In the genomic region with DNA sequence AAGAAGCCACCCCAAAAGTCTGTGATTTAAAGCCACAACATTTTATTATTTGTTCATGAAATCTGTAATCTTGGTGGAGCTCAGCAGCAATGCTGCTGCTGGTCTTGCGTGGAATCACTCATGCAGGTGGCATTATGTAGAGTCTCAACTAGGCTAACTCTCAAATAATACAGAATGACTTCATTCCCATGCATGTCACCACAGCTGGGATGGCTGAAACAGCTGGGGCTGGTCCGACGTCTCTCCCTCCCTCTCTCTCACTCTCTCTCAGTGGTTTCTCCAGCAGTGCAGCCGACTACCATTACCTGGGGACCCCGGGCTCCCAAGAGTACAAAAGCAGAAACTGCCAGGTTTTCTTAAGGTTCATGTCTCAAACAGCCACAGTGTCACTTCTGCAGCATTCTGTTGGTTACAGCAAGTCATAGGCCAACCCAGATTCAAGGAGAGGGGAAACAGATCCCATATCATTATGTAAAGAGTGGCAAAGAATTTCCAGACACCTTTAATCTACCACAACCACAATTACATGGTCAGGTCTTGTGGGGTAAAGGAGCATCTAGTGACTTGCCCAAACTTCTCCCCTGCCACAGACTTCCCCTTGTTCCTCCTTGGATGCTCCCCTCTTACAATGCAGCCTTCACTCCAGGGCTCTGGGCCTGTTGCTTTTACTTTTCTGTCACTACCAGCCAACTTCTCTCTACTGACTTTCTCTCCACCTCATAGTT, we compare ENCODE assay signal across 13 cellular contexts.
A peak's percentile ranks its signal among the peaks of the same experiment; 100 is the strongest.
DNase-seq lines count a peak whose midpoint lies in the region; ATAC-seq, FAIRE-seq and TF ChIP-seq lines count a peak whose summit lies in the region.
"Had no signal": no experiment of that assay in that cellular context is flagged by ENCODE, and none has a peak within 500 bp of the region (broad histone marks: within the 10 kb centered on the region; RNA-seq: fewer than 3 reads in every experiment).

No MANE protein-coding gene starts in this region.

- no peak overlapping the region for H2AFZ ChIP-seq in astrocyte (ENCODE audit: low read depth, low read length)

- H3K4me3 ChIP-seq in HEK293 (ENCODE audit: low read depth, low read length), result no peak overlapping the region
- H3K4me3 ChIP-seq in astrocyte (ENCODE audit: insufficient read depth, low read depth, low read length), result no peak overlapping the region
- no peak overlapping the region for H3K4me3 ChIP-seq in skeletal muscle satellite cell (ENCODE audit: low read length)
- no peak overlapping the region for H3K4me3 ChIP-seq in tibial nerve
- H3K4me3 ChIP-seq: stomach had no signal

- no peak for TF ChIP-seq EP300 in tibial nerve (IDR thresholded peaks at IDR 0.05)

- H3K36me3 ChIP-seq in HEK293 (ENCODE audit: control insufficient read depth in 2 of 2, insufficient read depth in 1 of 2, low read length in 2 of 2) (no peaks in the 10 kb centered on the region), astrocyte (ENCODE audit: insufficient read depth, low read length) (no peaks in the 10 kb centered on the region), skeletal muscle satellite cell (ENCODE audit: insufficient read depth, low read length) (no peaks in the 10 kb centered on the region), tibial nerve (no peaks in the 10 kb centered on the region)
- H3K36me3 ChIP-seq: stomach had no signal

- H3K9ac ChIP-seq in astrocyte (ENCODE audit: low read length) (peak overlapping the region; percentile 82), skeletal muscle satellite cell (ENCODE audit: low read depth, low read length) (peak overlapping the region; percentile 85)

- H3K27ac ChIP-seq in HEK293 (ENCODE audit: extremely low read depth, low read depth, low read length) (peak overlapping the region; percentile 72), astrocyte (ENCODE audit: low read depth, low read length) (peak overlapping the region; percentile 98), tibial nerve (peak overlapping the region in 2 of 4 donors; percentile 38 to 56)
- no peak overlapping the region for H3K27ac ChIP-seq in CD4-positive, alpha-beta T cell (ENCODE audit: low read depth, low read length)

- WGBS in tibial nerve, 2 donors, result 88 to 90% methylated on average over 5 of the region's 5 CpGs

- CTCF ChIA-PET in HEK293 (lab: Yijun Ruan, JAX), result interaction anchor here (0.6 to 1.5 kb wide), 4 partner anchors 30 to 157 kb away, joined by 4 to 6 read pairs (median 4); no protein-coding TSS in a partner anchor
- CTCF ChIA-PET in CD4-positive, alpha-beta T cell (lab: Charles Lee), result no interaction called here

- no peak for TF ChIP-seq POLR2A in tibial nerve (IDR thresholded peaks at IDR 0.05)

- H3K4me3 Mint-ChIP-seq in astrocyte (ENCODE audit: unreplicated experiment), result no peak overlapping the region
- H3K4me3 Mint-ChIP-seq in CD4-positive, alpha-beta T cell, result no peak overlapping the region
- H3K4me3 Mint-ChIP-seq: activated CD8-positive, alpha-beta T cell treated with anti-CD3 and anti-CD28 coated beads, Interleukin-2, amount 10 ng/mL, durations not matched to agents 7 days and 5 days; brain had no signal

- no peak for TF ChIP-seq CTCF in HEK293 (tag by site-specific recombination; IDR thresholded peaks at IDR 0.05)
- no peak for TF ChIP-seq CTCF in astrocyte (IDR thresholded peaks at IDR 0.05; ENCODE audit: insufficient read depth, low read depth, low read length)
- TF ChIP-seq CTCF in tibial nerve (IDR thresholded peaks at IDR 0.05), result no peak
- no peak for TF ChIP-seq CTCF in CD4-positive, alpha-beta T cell (IDR thresholded peaks at IDR 0.05)

- no peaks in the 10 kb centered on the region for H3K27me3 Mint-ChIP-seq in astrocyte (ENCODE audit: low read depth, unreplicated experiment)
- H3K27me3 Mint-ChIP-seq in CD4-positive, alpha-beta T cell, result no peaks in the 10 kb centered on the region
- H3K27me3 Mint-ChIP-seq: brain had no signal

- H3K27me3 ChIP-seq in astrocyte (ENCODE audit: insufficient read depth, low read length) (no peaks in the 10 kb centered on the region), skeletal muscle satellite cell (ENCODE audit: control insufficient read depth, insufficient read depth, low read length) (no peaks in the 10 kb centered on the region), tibial nerve (no peaks in the 10 kb centered on the region)
- no peaks in the 10 kb centered on the region for H3K27me3 ChIP-seq in CD4-positive, alpha-beta T cell (ENCODE audit: control insufficient read depth, insufficient read depth, low read length)

- FAIRE-seq in astrocyte (lab: Jason Lieb, UNC), result no peak

- intact Hi-C loops in CD4-positive, alpha-beta T cell (cut with DNase I, micrococcal nuclease), result no loop called here

- peaks cover 27% of the 10 kb centered on the region for H3K4me1 ChIP-seq in HEK293 (ENCODE audit: control insufficient read depth, insufficient read depth, low read length)
- peaks cover 41% of the 10 kb centered on the region for H3K4me1 ChIP-seq in astrocyte (ENCODE audit: insufficient read depth, low read length)
- H3K4me1 ChIP-seq in skeletal muscle satellite cell (ENCODE audit: control insufficient read depth, insufficient read depth, low read length), result peaks cover 67% of the 10 kb centered on the region
- peaks cover 0 to 16% (median 4%) of the 10 kb centered on the region in 4 donors for H3K4me1 ChIP-seq in tibial nerve

- no peaks in the 10 kb centered on the region for H3K79me2 ChIP-seq in astrocyte (ENCODE audit: insufficient read depth, low read length)

- H3K9me3 ChIP-seq in HEK293 (ENCODE audit: control insufficient read depth, insufficient read depth, low read depth, low read length) (no peaks in the 10 kb centered on the region), astrocyte (ENCODE audit: insufficient read depth, low read depth, low read length) (no peaks in the 10 kb centered on the region), skeletal muscle satellite cell (replicated peaks; ENCODE audit: low read length) (no peaks in the 10 kb centered on the region), tibial nerve (no peaks in the 10 kb centered on the region)
- H3K9me3 ChIP-seq in CD4-positive, alpha-beta T cell (ENCODE audit: control insufficient read depth, low read length), result no peaks in the 10 kb centered on the region
- H3K9me3 ChIP-seq: stomach had no signal

- peak overlapping the region; percentile 99 for H3K27ac Mint-ChIP-seq in astrocyte (ENCODE audit: unreplicated experiment)
- no peak overlapping the region for H3K27ac Mint-ChIP-seq in CD4-positive, alpha-beta T cell
- H3K27ac Mint-ChIP-seq: activated CD8-positive, alpha-beta T cell treated with anti-CD3 and anti-CD28 coated beads, Interleukin-2, amount 10 ng/mL, durations not matched to agents 7 days and 5 days; brain had no signal

- no peaks in the 10 kb centered on the region for H4K20me1 ChIP-seq in astrocyte (ENCODE audit: insufficient read depth, low read length)

- POLR2A ChIA-PET in HEK293 (lab: Yijun Ruan, JAX), result interaction anchor here (1.0 kb wide), 1 partner anchor 30 kb away, joined by 3 read pairs; no protein-coding TSS in a partner anchor
- POLR2A ChIA-PET in CD4-positive, alpha-beta T cell (lab: Charles Lee), result no interaction called here

- H3K4me1 Mint-ChIP-seq in astrocyte (ENCODE audit: low read depth, unreplicated experiment), result peaks cover 30% of the 10 kb centered on the region
- H3K4me1 Mint-ChIP-seq in CD4-positive, alpha-beta T cell (ENCODE audit: low read depth), result no peaks in the 10 kb centered on the region

- no peaks in the 10 kb centered on the region for H3K36me3 Mint-ChIP-seq in astrocyte (ENCODE audit: low read depth, unreplicated experiment)
- no peaks in the 10 kb centered on the region for H3K36me3 Mint-ChIP-seq in CD4-positive, alpha-beta T cell (ENCODE audit: low read depth)
- H3K36me3 Mint-ChIP-seq: brain had no signal

- no peaks in the 10 kb centered on the region for H3K9me3 Mint-ChIP-seq in astrocyte (ENCODE audit: unreplicated experiment)
- no peaks in the 10 kb centered on the region for H3K9me3 Mint-ChIP-seq in CD4-positive, alpha-beta T cell
- H3K9me3 Mint-ChIP-seq: brain had no signal

- peak; percentile 68 for DNase-seq in astrocyte (ENCODE audit: low read depth)
- DNase-seq in glomerular visceral epithelial cell (ENCODE audit: extremely low spot score), result peak; percentile 73
- no peak for DNase-seq in tibial nerve (ENCODE audit: low spot score in 2 of 2)
- DNase-seq in NCI-H526 treated with DMSO at 0.1 percent for 48 hours (lab: John Stamatoyannopoulos, UW), result no peak
- DNase-seq in CD4-positive, alpha-beta T cell, result no peak
- DNase-seq: activated CD8-positive, alpha-beta T cell treated with anti-CD3 and anti-CD28 coated beads, Interleukin-2, amount 10 ng/mL, durations not matched to agents 7 days and 5 days; activated effector memory CD4-positive, alpha-beta T cell treated with Interleukin-2 at 50 U/mL for 16 hours; erythroblast; NCI-H1092; stomach had no signal

- no peak for ATAC-seq in CD4-positive, alpha-beta T cell (ENCODE audit: poor library complexity)
- ATAC-seq: activated CD8-positive, alpha-beta T cell treated with anti-CD3 and anti-CD28 coated beads, Interleukin-2, amount 10 ng/mL, durations not matched to agents 7 days and 5 days had no signal

- H3K4me2 ChIP-seq in astrocyte (ENCODE audit: low read length) (peak overlapping the region; percentile 65), skeletal muscle satellite cell (ENCODE audit: low read length) (peak overlapping the region; percentile 60)

TF ChIP-seq in HEK293, 187 proteins besides CTCF, POLR2A, EP300 and RAD21:
- TF ChIP-seq ZNF792 (tag by site-specific recombination; IDR thresholded peaks at IDR 0.05), result no peak
- TF ChIP-seq ZFP37 (tag by site-specific recombination; IDR thresholded peaks at IDR 0.05), result 0 out of 2 replicates have a peak, but pooled peaks have one; percentile 13
- peak; percentile 41; the same call in 1 of the 2 replicates for TF ChIP-seq SCRT2 (tag by site-specific recombination; IDR thresholded peaks at IDR 0.05)
- TF ChIP-seq ZNF76 (tag by site-specific recombination; IDR thresholded peaks at IDR 0.05; ENCODE audit: borderline replicate concordance, low read depth), result no peak
- TF ChIP-seq PRDM1 (tag by site-specific recombination; IDR thresholded peaks at IDR 0.05), result 0 out of 2 replicates have a peak, but pooled peaks have one; percentile 4

Comparison
In these comparisons a context has a peak if more than half of its experiments do, and no peak if none do; other contexts are left out.
1. DNase-seq: peak in astrocyte (single experiment) and glomerular visceral epithelial cell (single experiment); none in tibial nerve (0 of 2), NCI-H526 treated with DMSO at 0.1 percent for 48 hours (single experiment) and CD4-positive, alpha-beta T cell (0 of 10).